In genomic region chr10:131831561-131831960, GRCh38 we compare ENCODE assay signal across 18 cellular contexts.
"Had no signal": no experiment of that assay in that cellular context is flagged by ENCODE, and none has a peak within 500 bp of the region (broad histone marks: within the 10 kb centered on the region; RNA-seq: fewer than 3 reads in every experiment).

No MANE protein-coding gene starts in this region.

- H3K4me1 ChIP-seq: adrenal gland, heart right ventricle, psoas muscle, tibial nerve, vagina had no signal

- H3K27me3 ChIP-seq: cardiac muscle cell, tibial nerve, vagina had no signal

- H3K27ac ChIP-seq: adrenal gland, cardiac muscle cell, dorsolateral prefrontal cortex, heart right ventricle, psoas muscle, tibial nerve, vagina, VCaP had no signal

- H3K36me3 ChIP-seq: adrenal gland, cardiac muscle cell, heart right ventricle, tibial nerve, vagina had no signal

- H3K4me3 ChIP-seq: adrenal gland, cardiac muscle cell, dorsolateral prefrontal cortex, heart right ventricle, mucosa of descending colon, psoas muscle, tibial nerve, vagina had no signal

- DNase-seq: activated CD4-positive, alpha-beta T cell treated with anti-CD3 and anti-CD28 coated beads, Interleukin-2, amount 50 U/mL, for 48 hours; activated naive CD4-positive, alpha-beta T cell treated with anti-CD3 and anti-CD28 coated beads, Interleukin-2, amount 10 ng/mL, durations not matched to agents 7 days and 5 days; activated T-cell treated with anti-CD3 and anti-CD28 coated beads, Interleukin-2, amount 50 U/mL, for 1 hour; endodermal cell; heart right ventricle; natural killer cell; nucleus accumbens had no signal

- FAIRE-seq: frontal cortex had no signal

- H3K9me3 ChIP-seq: adrenal gland, mucosa of descending colon, psoas muscle, vagina had no signal

- ATAC-seq: heart right ventricle; left colon; mucosa of descending colon; natural killer cell; psoas muscle; stimulated activated memory B cell treated with anti-CD40 and anti-IgM and Interleukin-4, amounts not matched to agents 10 μg/mL and 1 μg/mL and 100 μg/mL, for 72 hours had no signal
